ENCODE assay signal across 17 cellular contexts in genomic region chr10:110684800-110685446, GRCh38. TPM values are rescaled to one million over a fixed set of nuclear protein-coding genes. Genes with fewer than 3 reads are reported as not detected.
DNase-seq lines count a peak whose midpoint lies in the region; ATAC-seq and TF ChIP-seq lines count a peak whose summit lies in the region.
"Had no signal": no experiment of that assay in that cellular context is flagged by ENCODE, and none has a peak within 500 bp of the region (broad histone marks: within the 10 kb centered on the region; RNA-seq: fewer than 3 reads in every experiment).

No MANE protein-coding gene starts in this region.

- H3K9me3 Mint-ChIP-seq in H9, result no peaks in the 10 kb centered on the region
- H3K9me3 Mint-ChIP-seq in chondrocyte (ENCODE audit: low read depth), result no peaks in the 10 kb centered on the region
- H3K9me3 Mint-ChIP-seq: activated T-helper 2 cell treated with anti-CD3 and anti-CD28 coated beads, Interferon-gamma antibody, Interleukin-2, Interleukin-4, amounts not matched to agents 10 μg/mL and 5 μg/mL and 100 μg/mL, durations not matched to agents 14 hours and 24 hours and 36 hours; stimulated activated naive CD8-positive, alpha-beta T cell treated with anti-CD3 and anti-CD28 coated beads, Interleukin-15, Interleukin-2, amounts not matched to agents 100 ng/mL and 50 ng/mL, for 24 hours had no signal

- no peak overlapping the region for H3K4me2 ChIP-seq in H9 (ENCODE audit: insufficient read depth, insufficient read length, low read length)
- H3K4me2 ChIP-seq: PC-9 had no signal

- no peak overlapping the region for H2BK5ac ChIP-seq in H9 (ENCODE audit: insufficient read length, low read length)

- H4K8ac ChIP-seq in H9 (replicated peaks; ENCODE audit: insufficient read length, low read depth, low read length), result no peak overlapping the region

- H3K9me3 ChIP-seq in H9 (ENCODE audit: control insufficient read depth, low read depth, low read length), result no peaks in the 10 kb centered on the region
- no peaks in the 10 kb centered on the region for H3K9me3 ChIP-seq in aorta (ENCODE audit: control insufficient read depth, low read length)

- no peak overlapping the region for H3T11ph ChIP-seq in H9 (ENCODE audit: low read length)

- intact Hi-C loops in aorta (cut with DNase I), result no loop called here

- H3K27me3 Mint-ChIP-seq in H9 (ENCODE audit: low read depth), result no peaks in the 10 kb centered on the region; the same call in 1 of the 2 replicates
- H3K27me3 Mint-ChIP-seq in chondrocyte (ENCODE audit: low read depth), result no peaks in the 10 kb centered on the region

- WGBS in H9 (ENCODE audit: extremely low coverage, insufficient read length, low lambda C conversion rate), result no CpG with 5 or more reads among the region's 22 CpGs
- WGBS in aorta, 2 donors, result 11 to 15% methylated on average over 22 of the region's 22 CpGs

- H3K4me3 Mint-ChIP-seq in H9 (no peak overlapping the region; a peak in 1 of 5 replicates), chondrocyte (ENCODE audit: unreplicated experiment) (no peak overlapping the region)
- H3K4me3 Mint-ChIP-seq: CD4-positive, CD25-positive, alpha-beta regulatory T cell; stimulated activated naive CD8-positive, alpha-beta T cell treated with anti-CD3 and anti-CD28 coated beads, Interleukin-15, Interleukin-2, amounts not matched to agents 100 ng/mL and 50 ng/mL, for 24 hours had no signal

- no peak overlapping the region for H2BK120ac ChIP-seq in H9 (ENCODE audit: low read depth, low read length, poor library complexity, severe bottlenecking)

- no peak for TF ChIP-seq CTCF in H9 (conservative IDR thresholded peaks at IDR 0.05)
- no peak for TF ChIP-seq CTCF in chondrocyte (IDR thresholded peaks at IDR 0.05)

- ATAC-seq in aorta (ENCODE audit: low FRiP score), result peak; percentile 38

- no peak overlapping the region for H2BK20ac ChIP-seq in H9 (ENCODE audit: low read depth, low read length, poor library complexity, severe bottlenecking)

- H2AK5ac ChIP-seq in H9 (ENCODE audit: insufficient read length, low read length), result no peak overlapping the region

- peak overlapping the region in 1 of 2 donors; percentile 28 for H3K4me3 ChIP-seq in aorta (ENCODE audit: low read length in 2 of 2)
- H3K4me3 ChIP-seq: PC-9 had no signal

- H3K4me1 Mint-ChIP-seq in H9, result peaks cover 36 to 44% of the 10 kb centered on the region in 2 experiments
- H3K4me1 Mint-ChIP-seq in chondrocyte (ENCODE audit: low read depth), result peaks cover 43% of the 10 kb centered on the region

- H3K36me3 ChIP-seq in aorta (ENCODE audit: control insufficient read depth in 1 of 2, insufficient read depth in 2 of 2, low read length in 1 of 2), result no peaks in the 10 kb centered on the region

- H3K56ac ChIP-seq in H9 (ENCODE audit: insufficient read length, low read depth, low read length), result no peak overlapping the region

- no peak overlapping the region for H3K9ac ChIP-seq in H9 (ENCODE audit: extremely low read depth, insufficient read length, low read length)

- H3K23ac ChIP-seq in H9 (ENCODE audit: insufficient read length, low read depth, low read length), result no peak overlapping the region

- H4K5ac ChIP-seq in H9 (ENCODE audit: insufficient read length, low read depth, low read length), result no peak overlapping the region

- H3K27me3 ChIP-seq in H9 (ENCODE audit: insufficient read depth, low read length) (no peaks in the 10 kb centered on the region), aorta (ENCODE audit: control insufficient read depth in 1 of 2, insufficient read depth in 2 of 2, low read length in 1 of 2) (no peaks in the 10 kb centered on the region)

- H3K27ac Mint-ChIP-seq in H9, result peak overlapping the region in 2 of 3 experiments; percentile 52 to 79; a peak in 3 of 7 replicates
- peak overlapping the region; percentile 83 for H3K27ac Mint-ChIP-seq in chondrocyte (ENCODE audit: unreplicated experiment)
- H3K27ac Mint-ChIP-seq: activated T-helper 2 cell treated with anti-CD3 and anti-CD28 coated beads, Interferon-gamma antibody, Interleukin-2, Interleukin-4, amounts not matched to agents 10 μg/mL and 5 μg/mL and 100 μg/mL, durations not matched to agents 14 hours and 24 hours and 36 hours; CD4-positive, CD25-positive, alpha-beta regulatory T cell; stimulated activated naive CD8-positive, alpha-beta T cell treated with anti-CD3 and anti-CD28 coated beads, Interleukin-15, Interleukin-2, amounts not matched to agents 100 ng/mL and 50 ng/mL, for 24 hours had no signal

- no peak overlapping the region for H2BK15ac ChIP-seq in H9 (ENCODE audit: low read depth, low read length)

- no peaks in the 10 kb centered on the region for H3K79me2 ChIP-seq in H9 (ENCODE audit: insufficient read depth, low read length)

- 0 out of 2 replicates have a peak, but pooled peaks cover 2% of the 10 kb centered on the region for H3K4me1 ChIP-seq in H9 (ENCODE audit: insufficient read depth, low read length)
- H3K4me1 ChIP-seq in aorta (ENCODE audit: control insufficient read depth in 1 of 2, insufficient read depth in 2 of 2, low read length in 2 of 2), result no peaks in the 10 kb centered on the region

- no peak overlapping the region for H4K91ac ChIP-seq in H9 (ENCODE audit: insufficient read length, low read depth, low read length)

- no peak overlapping the region for H2AFZ ChIP-seq in H9 (ENCODE audit: low read length)
- H2AFZ ChIP-seq: PC-9 had no signal

- H3K4ac ChIP-seq in H9 (ENCODE audit: low read depth, low read length), result no peak overlapping the region

- H3K14ac ChIP-seq in H9 (ENCODE audit: insufficient read depth, low read length), result no peak overlapping the region

- H3K27ac ChIP-seq in H9 (ENCODE audit: insufficient read length, low read depth, low read length) (no peak overlapping the region), aorta (ENCODE audit: low read depth in 1 of 2, low read length in 2 of 2) (peak overlapping the region; percentile 90 to 99)
- H3K27ac ChIP-seq: PC-9 had no signal

- H2BK12ac ChIP-seq in H9 (ENCODE audit: insufficient read length, low read depth, low read length), result no peak overlapping the region

- H3K23me2 ChIP-seq in H9 (ENCODE audit: insufficient read length, low read depth, low read length, poor library complexity, severe bottlenecking), result no peaks in the 10 kb centered on the region

- DNase-seq in H9 (peak; percentile 59), chondrocyte (ENCODE audit: low spot score) (no peak), hepatic stellate cell (ENCODE audit: low spot score) (peak; percentile 40), aorta (peak in 1 of 2 donors; percentile 68), NCI-H1930 (lab: John Stamatoyannopoulos, UW) (no peak), epidermal melanocyte (ENCODE audit: insufficient read length, low spot score) (no peak)
- no peak for DNase-seq in activated effector memory CD4-positive, alpha-beta T cell treated with Interleukin-2 at 50 U/mL for 16 hours
- DNase-seq: activated CD8-positive, alpha-beta memory T cell treated with anti-CD3 and anti-CD28 coated beads for 24 hours; amygdala; CD4-positive, CD25-positive, alpha-beta regulatory T cell; Kasumi-1; NCI-H1694; NCI-H524 treated with DMSO at 0.1 percent for 48 hours; PC-9 had no signal

- H4K20me1 ChIP-seq in H9 (ENCODE audit: control insufficient read depth, insufficient read depth, insufficient read length), result no peaks in the 10 kb centered on the region

- no peaks in the 10 kb centered on the region for H3K79me1 ChIP-seq in H9 (ENCODE audit: insufficient read depth, low read depth, low read length, poor library complexity, severe bottlenecking)

- H3K18ac ChIP-seq in H9 (ENCODE audit: insufficient read length, low read depth, low read length), result no peak overlapping the region

- H3K36me3 Mint-ChIP-seq in H9 (ENCODE audit: insufficient read depth in 1 of 3, low read depth in 3 of 3) (no peaks in the 10 kb centered on the region), chondrocyte (ENCODE audit: low read depth) (no peaks in the 10 kb centered on the region)
- H3K36me3 Mint-ChIP-seq: CD4-positive, CD25-positive, alpha-beta regulatory T cell had no signal

RNA-seq across cellular contexts. Expression of gene RBM20, which starts 40.8 kb away (rescaled TPM):
- total RNA-seq in H9 (2021) (0.15 and 0.17 TPM in 2 replicates), chondrocyte (1.4 to 3.8 TPM (median 3.6 TPM) in 3 replicates), aorta (10 to 100 TPM in 1 of 2 donors, 1 to 10 TPM in 1; 9.9 to 11.2 TPM)
- polyA plus RNA-seq in aorta, result 1 to 10 TPM; 2.9 to 6.0 TPM
- total RNA-seq: osteoblast had no signal

Comparison
In these comparisons a context has a peak if more than half of its experiments do, and no peak if none do; other contexts are left out.
1. DNase-seq: peak in H9 (single experiment) and hepatic stellate cell (single experiment); none in chondrocyte (single experiment), NCI-H1930 (0 of 2), epidermal melanocyte (single experiment) and activated effector memory CD4-positive, alpha-beta T cell treated with Interleukin-2 at 50 U/mL for 16 hours (single experiment).